Comparison of ENCODE assay signal across 8 cellular contexts in the genomic region with DNA sequence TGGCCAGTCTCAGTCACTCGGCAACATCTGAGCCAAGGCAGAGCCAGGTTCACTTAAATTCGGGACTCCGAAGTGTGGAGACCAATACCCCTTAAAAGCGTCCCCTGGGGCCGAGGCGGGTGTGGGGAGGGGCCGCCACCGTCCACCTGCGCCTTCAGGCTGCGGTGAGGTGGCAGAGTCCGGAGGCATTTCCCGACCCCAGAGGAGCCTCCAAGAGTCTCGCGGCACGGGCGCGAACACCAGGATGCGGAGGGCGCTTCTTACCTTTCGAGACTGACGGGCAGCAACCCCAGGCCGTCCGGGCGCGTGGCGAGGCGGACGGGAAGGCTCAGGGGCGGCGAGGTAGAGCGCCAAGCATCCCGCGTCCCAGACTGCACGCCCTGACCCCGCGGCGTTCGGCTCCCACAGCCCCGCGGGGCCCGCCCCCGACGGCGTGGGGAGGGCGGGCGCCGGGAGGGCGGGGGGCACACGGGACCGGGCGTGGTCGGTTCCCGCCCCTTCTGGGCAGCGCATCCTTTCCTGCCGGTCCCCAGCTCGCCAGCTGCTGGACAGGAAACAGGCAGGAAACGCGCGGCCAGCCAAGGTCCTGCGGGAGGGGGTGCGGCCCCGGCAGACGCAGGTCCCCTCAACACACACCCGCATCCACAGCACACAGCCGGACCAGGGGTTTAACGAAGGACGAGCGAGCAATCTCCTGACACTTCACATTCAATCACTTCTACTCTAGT. TPM values are rescaled to one million over a fixed set of nuclear protein-coding genes. Genes with fewer than 3 reads are reported as not detected.
DNase-seq lines count a peak whose midpoint lies in the region; ATAC-seq, FAIRE-seq and TF ChIP-seq lines count a peak whose summit lies in the region.

THSD1 (minus strand) TSS at position 406 of the 728 bp plus-strand sequence. CDS start 3,572 bp downstream, outside the sequence.

- TF ChIP-seq POLR2A in HepG2 (IDR thresholded peaks at IDR 0.05; ENCODE audit: insufficient read depth in 1 of 2, low read depth in 2 of 2, low read length in 2 of 2) (no peak), stomach (IDR thresholded peaks at IDR 0.05) (no peak)

- CTCF ChIA-PET in HepG2 (lab: Yijun Ruan, JAX; ENCODE audit: low intra/inter-chr PET ratio, low total read pairs), result no interaction called here

- no peak within 1 kb of the TSS for H3K14ac ChIP-seq in H9 (ENCODE audit: insufficient read depth, low read length)

- H3K4me3 Mint-ChIP-seq in H9, result peak within 1 kb of the TSS; percentile 63 to 81

- H3K36me3 Mint-ChIP-seq in H9 (ENCODE audit: insufficient read depth in 1 of 3, low read depth in 3 of 3), result peaks cover 0 to 2% (median 0%) of the 10 kb centered on the region in 3 experiments; a peak in 1 of 7 replicates

- H4K8ac ChIP-seq in H9 (replicated peaks; ENCODE audit: insufficient read length, low read depth, low read length), result no peak within 1 kb of the TSS

- WGBS in H9 (ENCODE audit: extremely low coverage, insufficient read length, low lambda C conversion rate), result no CpG with 5 or more reads among the region's 68 CpGs
- 16% methylated on average over 18 of the region's 68 CpGs for WGBS in HepG2 (ENCODE audit: low lambda C conversion rate)
- 2 to 3% (median 2%) methylated on average over 20 to 68 of the region's 68 CpGs for WGBS in stomach, 5 donors

- H3K9ac ChIP-seq in H9 (ENCODE audit: extremely low read depth, insufficient read length, low read length) (no peak within 1 kb of the TSS), HepG2 (ENCODE audit: insufficient read depth, low read depth, low read length) (no peak within 1 kb of the TSS)

- no peak within 1 kb of the TSS; a peak in 1 of 7 replicates for H3K27ac Mint-ChIP-seq in H9

- H3K4me3 ChIP-seq in HepG2 (replicated peaks in 1 of 3; ENCODE audit: insufficient read depth in 1 of 3, low read depth in 2 of 3, low read length in 3 of 3) (peak within 1 kb of the TSS in 1 of 3 experiments; percentile 51; a peak in 2 of 6 replicates), stomach (peak within 1 kb of the TSS; percentile 44 to 58 (median 46))

- no peak within 1 kb of the TSS for H2AFZ ChIP-seq in H9 (ENCODE audit: low read length)
- no peak within 1 kb of the TSS for H2AFZ ChIP-seq in HepG2 (ENCODE audit: low read length)

- H3K23me2 ChIP-seq in H9 (ENCODE audit: insufficient read length, low read depth, low read length, poor library complexity, severe bottlenecking), result peaks cover 9% of the 10 kb centered on the region

- no peak within 1 kb of the TSS for H3K18ac ChIP-seq in H9 (ENCODE audit: insufficient read length, low read depth, low read length)

- TF ChIP-seq CTCF in H9 (conservative IDR thresholded peaks at IDR 0.05) (no peak), HepG2 (CRISPR knock-in tag; IDR thresholded peaks at IDR 0.05) (no peak), stomach (IDR thresholded peaks at IDR 0.05) (no peak)

- H2BK120ac ChIP-seq in H9 (ENCODE audit: low read depth, low read length, poor library complexity, severe bottlenecking), result no peak within 1 kb of the TSS

- no peaks in the 10 kb centered on the region for H3K79me1 ChIP-seq in H9 (ENCODE audit: insufficient read depth, low read depth, low read length, poor library complexity, severe bottlenecking)

- H3K4me1 Mint-ChIP-seq in H9, result peaks cover 4 to 6% of the 10 kb centered on the region in 2 experiments; a peak in 1 of 4 replicates

- peak; percentile 83 for ATAC-seq in HepG2

- POLR2A ChIA-PET in HepG2 (lab: Yijun Ruan, JAX), result no interaction called here

- in situ Hi-C loops in HepG2 (cut with HindIII; ENCODE audit: extremely low pct_ligation_motif_present, low pct_unique_long_range_greater_than_20kb), result no loop called here

- H3K9me3 ChIP-seq in H9 (ENCODE audit: control insufficient read depth, low read depth, low read length) (no peaks in the 10 kb centered on the region), HepG2 (ENCODE audit: low read length) (no peaks in the 10 kb centered on the region), stomach (no peaks in the 10 kb centered on the region)

- intact Hi-C loops in HepG2 (cut with micrococcal nuclease; ENCODE audit: unreplicated experiment), result no loop called here
- intact Hi-C loops in stomach (cut with DNase I; ENCODE audit: low total_unique reads), result no loop called here

- no peak within 1 kb of the TSS for H2BK5ac ChIP-seq in H9 (ENCODE audit: insufficient read length, low read length)

- H3K4ac ChIP-seq in H9 (ENCODE audit: low read depth, low read length), result no peak within 1 kb of the TSS

- H3K9me3 Mint-ChIP-seq in H9, result no peaks in the 10 kb centered on the region

- H3K79me2 ChIP-seq in H9 (ENCODE audit: insufficient read depth, low read length) (no peaks in the 10 kb centered on the region), HepG2 (ENCODE audit: insufficient read depth, low read length) (no peaks in the 10 kb centered on the region)

- H3K4me2 ChIP-seq in H9 (ENCODE audit: insufficient read depth, insufficient read length, low read length), result peak within 1 kb of the TSS; percentile 59
- H3K4me2 ChIP-seq in HepG2 (ENCODE audit: low read depth, low read length), result peak within 1 kb of the TSS; percentile 59

- no peaks in the 10 kb centered on the region for H3K4me1 ChIP-seq in H9 (ENCODE audit: insufficient read depth, low read length)
- 0 out of 2 replicates have a peak, but pooled peaks cover 7% of the 10 kb centered on the region for H3K4me1 ChIP-seq in HepG2 (ENCODE audit: insufficient read depth, low read length)
- peaks cover 0 to 23% (median 16%) of the 10 kb centered on the region in 4 donors for H3K4me1 ChIP-seq in stomach

- H3K27ac ChIP-seq in H9 (ENCODE audit: insufficient read length, low read depth, low read length) (no peak within 1 kb of the TSS), HepG2 (ENCODE audit: extremely low read length, insufficient read depth, low read length) (no peak within 1 kb of the TSS), stomach (peak within 1 kb of the TSS in 4 of 5 donors; percentile 7 to 69 (median 49))

- no peak within 1 kb of the TSS for H4K91ac ChIP-seq in H9 (ENCODE audit: insufficient read length, low read depth, low read length)

- H3K36me3 ChIP-seq in HepG2 (replicated peaks in 1 of 2; ENCODE audit: control insufficient read depth in 1 of 2, insufficient read depth in 2 of 2, low read length in 2 of 2) (no peaks in the 10 kb centered on the region), stomach (peaks cover 0 to 15% (median 5%) of the 10 kb centered on the region in 4 donors)

- peak; percentile 78 for DNase-seq in ELR (ENCODE audit: low read depth)
- peak; percentile 55 for DNase-seq in H9
- peak; percentile 60 for DNase-seq in SW480 (ENCODE audit: low spot score)
- DNase-seq in dermis microvascular lymphatic vessel endothelial cell (ENCODE audit: low read depth in 2 of 2), result peak; percentile 79 to 87
- no peak for DNase-seq in HepG2 (ENCODE audit: low spot score)
- peak; percentile 38 for DNase-seq in stomach
- no peak for DNase-seq in activated CD4-positive, CD25-positive, alpha-beta regulatory T cell (lab: John Stamatoyannopoulos, UW)
- DNase-seq in T1000 (lab: John Stamatoyannopoulos, UW), result no peak

- no peak within 1 kb of the TSS for H3K56ac ChIP-seq in H9 (ENCODE audit: insufficient read length, low read depth, low read length)

- H3K23ac ChIP-seq in H9 (ENCODE audit: insufficient read length, low read depth, low read length), result no peak within 1 kb of the TSS

- H4K20me1 ChIP-seq in H9 (ENCODE audit: control insufficient read depth, insufficient read depth, insufficient read length) (no peaks in the 10 kb centered on the region), HepG2 (ENCODE audit: insufficient read depth, low read length) (no peaks in the 10 kb centered on the region)

- no peak for TF ChIP-seq EP300 in HepG2 (IDR thresholded peaks at IDR 0.05; ENCODE audit: low read depth in 2 of 2, low read length in 2 of 2)
- TF ChIP-seq EP300 in HepG2 (CRISPR knock-in tag; IDR thresholded peaks at IDR 0.05; ENCODE audit: borderline replicate concordance), result no peak
- no peak for TF ChIP-seq EP300 in stomach (IDR thresholded peaks at IDR 0.05)

- no peak within 1 kb of the TSS for H2AK5ac ChIP-seq in H9 (ENCODE audit: insufficient read length, low read length)

- no peak; the same call in 1 of the 2 replicates for TF ChIP-seq RAD21 in HepG2 (CRISPR knock-in tag; IDR thresholded peaks at IDR 0.05)

- H2BK12ac ChIP-seq in H9 (ENCODE audit: insufficient read length, low read depth, low read length), result no peak within 1 kb of the TSS

- FAIRE-seq in HepG2 (lab: Jason Lieb, UNC), result no peak

- H3K27me3 ChIP-seq in H9 (ENCODE audit: insufficient read depth, low read length) (peaks cover 9% of the 10 kb centered on the region; the same call in 1 of the 2 replicates), HepG2 (ENCODE audit: control insufficient read depth in 1 of 2, insufficient read depth in 2 of 2, low read length in 2 of 2) (peaks cover 2 to 19% of the 10 kb centered on the region in 2 experiments), stomach (peaks cover 0 to 36% (median 15%) of the 10 kb centered on the region in 3 donors)

- no TSS peak for BruUV-seq in HepG2 (replicated peaks; lab: Mats Ljungman, UMichigan)

- no peak within 1 kb of the TSS for H2BK15ac ChIP-seq in H9 (ENCODE audit: low read depth, low read length)

- H4K5ac ChIP-seq in H9 (ENCODE audit: insufficient read length, low read depth, low read length), result no peak within 1 kb of the TSS

- H3T11ph ChIP-seq in H9 (ENCODE audit: low read length), result no peak within 1 kb of the TSS

- H3K27me3 Mint-ChIP-seq in H9 (ENCODE audit: low read depth), result peaks cover 42% of the 10 kb centered on the region

- H2BK20ac ChIP-seq in H9 (ENCODE audit: low read depth, low read length, poor library complexity, severe bottlenecking), result no peak within 1 kb of the TSS

RNA-seq across cellular contexts. Expression of gene THSD1, which starts in this region (rescaled TPM):
- total RNA-seq in H9 (2021) (0.22 and 0.26 TPM in 2 replicates), dermis microvascular lymphatic vessel endothelial cell (41.3 and 52.8 TPM in 2 replicates), HepG2 (2016; rRNA removed; fragmentation: Illumina TruSeq; extraction: Trizol) (0.11 TPM in 1 of 2 replicates, not detected in the other), stomach (1 to 10 TPM in 2 of 5 donors, under 1 TPM in 2, not detected in 1; 0.58 to 8.4 (median 1.7) TPM)
- total RNA-seq in HepG2 (2016; cell fraction: cytosol; rRNA removed; fragmentation: Illumina TruSeq; extraction: Trizol; ENCODE audit: low read depth), result 0.51 and 0.62 TPM in 2 replicates
- total RNA-seq in HepG2 (2016; cell fraction: insoluble cytoplasmic fraction; rRNA removed; fragmentation: Illumina TruSeq; extraction: Trizol), result 0.06 TPM in 1 of 2 replicates, not detected in the other
- 0.21 and 0.37 TPM in 2 replicates for total RNA-seq in HepG2 (2016; cell fraction: membrane; rRNA removed; fragmentation: Illumina TruSeq; extraction: Trizol)
- total RNA-seq in HepG2 (2016; cell fraction: nucleus; rRNA removed; fragmentation: Illumina TruSeq; extraction: Trizol), result not detected in 2 replicates
- polyA plus RNA-seq in HepG2 (2011; rRNA removed) (0.15 and 0.18 TPM in 2 replicates), stomach (1 to 10 TPM in 2 of 3 donors, under 1 TPM in 1; 0.12 to 2.0 (median 1.1) TPM)
- polyA plus RNA-seq in HepG2 (2011; cell fraction: cytosol; rRNA removed), result 0.05 and 0.06 TPM in 2 replicates
- 0.52 and 0.61 TPM in 2 replicates for polyA plus RNA-seq in HepG2 (2011; cell fraction: nucleus; rRNA removed)
- 0.15 TPM in 1 of 2 replicates, not detected in the other for polyA plus RNA-seq in HepG2 (2012)
- polyA plus RNA-seq in HepG2 (2016; cell fraction: cytosol; fragmentation: Illumina TruSeq; extraction: Trizol; ENCODE audit: low read depth), result not detected in 2 replicates
- not detected in 2 replicates for polyA plus RNA-seq in HepG2 (2016; cell fraction: insoluble cytoplasmic fraction; fragmentation: Illumina TruSeq; extraction: Trizol; ENCODE audit: low read depth)
- not detected in 2 replicates for polyA plus RNA-seq in HepG2 (2016; cell fraction: membrane; fragmentation: Illumina TruSeq; extraction: Trizol; ENCODE audit: low read depth)
- polyA plus RNA-seq in HepG2 (2016; cell fraction: nucleus; fragmentation: Illumina TruSeq; extraction: Trizol; ENCODE audit: insufficient read depth, low read depth), result 0.16 TPM in 1 of 2 replicates, not detected in the other
- polyA minus RNA-seq in HepG2 (2011; rRNA and poly(A)+ RNA removed; ENCODE audit: low replicate concordance), result 0.20 and 3.8 TPM in 2 replicates
- not detected in 2 replicates for polyA minus RNA-seq in HepG2 (2011; cell fraction: cytosol; rRNA and poly(A)+ RNA removed)
- 0.26 and 0.37 TPM in 2 replicates for polyA minus RNA-seq in HepG2 (2011; cell fraction: nucleus; rRNA and poly(A)+ RNA removed)

Comparison
In these comparisons a context has a peak if more than half of its experiments do, and no peak if none do; other contexts are left out.
1. Peak in DNase-seq and H3K4me2 ChIP-seq in H9; RNA of the gene not detected or under 1 TPM.
2. DNase-seq: peak in ELR (single experiment), SW480 (single experiment), dermis microvascular lymphatic vessel endothelial cell (2 of 2) and stomach (single experiment); none in HepG2 (single experiment), activated CD4-positive, CD25-positive, alpha-beta regulatory T cell (0 of 4) and T1000 (single experiment).
3. H3K27ac ChIP-seq: peak in stomach (4 of 5); none in H9 (single experiment) and HepG2 (single experiment).